ENCODE assay signal across 12 cellular contexts in the genomic region with DNA sequence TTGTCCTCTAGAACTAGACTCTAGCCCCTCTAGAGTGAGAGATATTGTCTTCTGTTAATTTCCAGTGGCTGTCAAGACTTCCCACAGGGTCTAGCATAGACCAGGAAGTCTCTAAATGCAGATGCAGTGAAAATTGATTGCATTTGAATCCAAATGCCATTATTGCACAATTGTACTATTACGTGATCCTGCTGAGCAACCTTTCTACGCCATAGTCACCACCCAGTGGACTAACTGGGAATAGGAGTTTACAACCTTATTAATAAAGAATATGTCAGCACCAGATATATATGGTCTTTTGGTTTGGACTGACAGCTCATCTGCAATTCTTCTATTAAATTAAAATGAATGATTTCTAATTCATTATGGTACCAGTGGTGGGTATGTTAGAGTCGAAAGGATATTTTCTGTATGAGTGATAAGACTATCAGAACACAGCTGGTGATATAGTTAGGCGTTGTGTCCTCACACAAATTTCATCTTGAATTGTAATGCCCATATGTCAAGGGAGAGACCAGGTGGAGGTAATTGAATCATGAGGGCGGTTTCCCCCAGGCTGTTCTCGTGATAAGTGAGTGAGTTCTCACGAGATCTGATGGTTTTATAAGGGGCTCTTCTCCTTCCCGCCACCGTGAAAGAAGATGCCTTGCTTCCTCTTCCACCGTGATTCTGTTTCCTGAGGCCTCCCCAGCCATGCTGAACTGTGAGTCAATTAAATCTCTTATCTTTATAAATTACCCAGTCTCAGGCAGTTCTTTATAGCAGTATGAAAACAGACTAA.
A peak's percentile ranks its signal among the peaks of the same experiment; 100 is the strongest.
DNase-seq lines count a peak whose midpoint lies in the region; ATAC-seq, FAIRE-seq and TF ChIP-seq lines count a peak whose summit lies in the region.
"Had no signal": no experiment of that assay in that cellular context is flagged by ENCODE, and none has a peak within 500 bp of the region (broad histone marks: within the 10 kb centered on the region; RNA-seq: fewer than 3 reads in every experiment).

No MANE protein-coding gene starts in this region.

- TF ChIP-seq RAD21 in HCT116 (IDR thresholded peaks at IDR 0.05; ENCODE audit: low read depth) = 0 out of 2 replicates have a peak, but pooled peaks have one; percentile 4

- TF ChIP-seq CTCF in HCT116 (IDR thresholded peaks at IDR 0.05 in 2 of 3, conservative IDR thresholded peaks at IDR 0.05 in 1 of 3; ENCODE audit: borderline replicate concordance in 1 of 3, insufficient read depth in 1 of 3, low read depth in 2 of 3, low read length in 2 of 3) (0 out of 6 replicates have a peak, but pooled peaks of 1 of the 3 experiments have one; percentile 18), OCI-LY1 (IDR thresholded peaks at IDR 0.05; ENCODE audit: low read length) (peak; percentile 27; the same call in 1 of the 2 replicates), epithelial cell of proximal tubule (conservative IDR thresholded peaks at IDR 0.05; ENCODE audit: low read depth, low read length) (peak; percentile 35)

- H3K27ac ChIP-seq in HCT116 (ENCODE audit: low read depth, low read length) (no peak overlapping the region), OCI-LY1 (ENCODE audit: low read depth, low read length, poor library complexity, severe bottlenecking) (no peak overlapping the region)
- H3K27ac ChIP-seq: pancreas, thyroid gland had no signal

- H3K4me3 ChIP-seq in HCT116 (replicated peaks in 1 of 2; ENCODE audit: low read depth in 1 of 2, low read length in 2 of 2) = no peak overlapping the region
- H3K4me3 ChIP-seq in OCI-LY1 (ENCODE audit: low read depth, low read length, poor library complexity, severe bottlenecking) = no peak overlapping the region
- H3K4me3 ChIP-seq in epithelial cell of proximal tubule (ENCODE audit: low read depth, low read length) = no peak overlapping the region
- H3K4me3 ChIP-seq: pancreas, thyroid gland had no signal

- H3K4me2 ChIP-seq in HCT116 (ENCODE audit: low read length) (no peak overlapping the region), OCI-LY1 (ENCODE audit: low read length) (no peak overlapping the region)

- H3K9me3 ChIP-seq in HCT116 (ENCODE audit: control insufficient read depth in 1 of 2, insufficient read depth in 1 of 2, low read depth in 1 of 2, low read length in 2 of 2) (peaks cover 28 to 40% of the 10 kb centered on the region in 2 experiments; a peak in 3 of 4 replicates), OCI-LY1 (ENCODE audit: low read length) (no peaks in the 10 kb centered on the region)
- H3K9me3 ChIP-seq: pancreas, thyroid gland had no signal

- H3K9ac ChIP-seq in HCT116 (ENCODE audit: low read length) = no peak overlapping the region
- H3K9ac ChIP-seq in OCI-LY1 (ENCODE audit: low read length) = no peak overlapping the region

- FAIRE-seq in GM12892 (lab: Jason Lieb, UNC) (no peak), GM12891 (lab: Jason Lieb, UNC) (no peak)
- FAIRE-seq: pancreas had no signal

- no peaks in the 10 kb centered on the region for H3K79me2 ChIP-seq in HCT116 (ENCODE audit: insufficient read depth, low read length)
- no peaks in the 10 kb centered on the region for H3K79me2 ChIP-seq in OCI-LY1 (ENCODE audit: insufficient read depth, low read length)

- RAD21 ChIA-PET in HCT116 (lab: Charles Lee; ENCODE audit: low non-redundant PET in 1 of 2, low total read pairs in 2 of 2, uncharacterized antibody in 2 of 2, unreplicated experiment in 2 of 2) = no interaction called here

- CTCF ChIA-PET in HCT116 (lab: Charles Lee) = no interaction called here

- TF ChIP-seq POLR2A in HCT116 (IDR thresholded peaks at IDR 0.05; ENCODE audit: borderline replicate concordance, extremely low read depth, insufficient read depth, insufficient read length) = no peak
- no peak for TF ChIP-seq POLR2A in GM12892 (IDR thresholded peaks at IDR 0.05; ENCODE audit: low read depth, low read length)
- TF ChIP-seq POLR2A in GM12891 (IDR thresholded peaks at IDR 0.05; ENCODE audit: low read depth, low read length) = no peak

- H2AFZ ChIP-seq in HCT116 (ENCODE audit: low read depth, low read length, poor library complexity, severe bottlenecking) = no peak overlapping the region
- H2AFZ ChIP-seq in OCI-LY1 (ENCODE audit: low read length) = no peak overlapping the region

- H3K4me1 ChIP-seq in HCT116 (ENCODE audit: control insufficient read depth in 1 of 2, insufficient read depth in 2 of 2, low read length in 2 of 2) (no peaks in the 10 kb centered on the region), OCI-LY1 (ENCODE audit: insufficient read depth, low read length, severe bottlenecking) (no peaks in the 10 kb centered on the region)
- H3K4me1 ChIP-seq: pancreas, thyroid gland had no signal

- POLR2A ChIA-PET in HCT116 (lab: Charles Lee) = no interaction called here

- H4K20me1 ChIP-seq in HCT116 (ENCODE audit: insufficient read depth) = no peaks in the 10 kb centered on the region
- no peaks in the 10 kb centered on the region for H4K20me1 ChIP-seq in OCI-LY1 (ENCODE audit: insufficient read depth, low read length)

- H3K9me2 ChIP-seq in HCT116 (ENCODE audit: insufficient read depth) = no peaks in the 10 kb centered on the region
- H3K9me2 ChIP-seq in OCI-LY1 (ENCODE audit: low read depth, low read length) = no peaks in the 10 kb centered on the region

- intact Hi-C loops in HCT116 (cut with micrococcal nuclease) = no loop called here

- no TSS peak for BruUV-seq in HCT116 (replicated peaks; lab: Mats Ljungman, UMichigan)

- H3K27me3 ChIP-seq in HCT116 (ENCODE audit: insufficient read depth, low read length) (no peaks in the 10 kb centered on the region), OCI-LY1 (ENCODE audit: insufficient read depth, low read length) (no peaks in the 10 kb centered on the region)
- H3K27me3 ChIP-seq: thyroid gland had no signal

- DNase-seq in COLO829 (ENCODE audit: low spot score) = peak; percentile 38
- no peak for DNase-seq in HCT116 (ENCODE audit: low read depth, low spot score)
- DNase-seq in epithelial cell of proximal tubule (ENCODE audit: low read depth) = no peak
- no peak for DNase-seq in cerebellar nuclear complex (lab: John Stamatoyannopoulos, UW)
- no peak for DNase-seq in NCI-H1417 treated with DMSO at 0.1 percent for 48 hours (lab: John Stamatoyannopoulos, UW)
- DNase-seq in GM12892 (ENCODE audit: insufficient read length) = no peak
- no peak for DNase-seq in GM12891 (ENCODE audit: insufficient read length, low spot score)
- DNase-seq: activated CD8-positive, alpha-beta memory T cell treated with anti-CD3 and anti-CD28 coated beads, Interleukin-2, amount 50 U/mL, for 48 hours; CD8-positive, alpha-beta memory T cell; pancreas; thyroid gland had no signal

- no peaks in the 10 kb centered on the region for H3F3A ChIP-seq in OCI-LY1 (ENCODE audit: insufficient read depth, low read length)

- H3K36me3 ChIP-seq in HCT116 (ENCODE audit: control insufficient read depth in 1 of 2, insufficient read depth in 2 of 2, low read length in 2 of 2) (no peaks in the 10 kb centered on the region), OCI-LY1 (ENCODE audit: insufficient read depth, low read length) (no peaks in the 10 kb centered on the region)
- H3K36me3 ChIP-seq: pancreas, thyroid gland had no signal

- no peak for ATAC-seq in HCT116

TF ChIP-seq in HCT116, 20 proteins besides CTCF, POLR2A, EP300 and RAD21 (continues in another document):
- TF ChIP-seq SRF (IDR thresholded peaks at IDR 0.05; ENCODE audit: low read depth) (no peak), JUND (IDR thresholded peaks at IDR 0.05) (no peak), FOSL1 (IDR thresholded peaks at IDR 0.05; ENCODE audit: low read depth) (no peak), SP1 (IDR thresholded peaks at IDR 0.05; ENCODE audit: low read depth) (no peak)

TF ChIP-seq in GM12891, 5 proteins besides CTCF, POLR2A, EP300 and RAD21:
- TF ChIP-seq PAX5 (IDR thresholded peaks at IDR 0.05; ENCODE audit: insufficient read depth, low read length, severe bottlenecking) = no peak
- TF ChIP-seq SPI1 (IDR thresholded peaks at IDR 0.05; ENCODE audit: low read depth, low read length) = no peak
- TF ChIP-seq POLR2AphosphoS5 (IDR thresholded peaks at IDR 0.05; ENCODE audit: low read depth, low read length) = no peak
- TF ChIP-seq POU2F2 (IDR thresholded peaks at IDR 0.05; ENCODE audit: low read depth, low read length) = no peak
- TF ChIP-seq TAF1 (IDR thresholded peaks at IDR 0.05; ENCODE audit: low read depth, low read length) = no peak
